Comparison of ENCODE assay signal across 22 cellular contexts in genomic region chr15:51883436-51883835, GRCh38. TPM values are rescaled to one million over a fixed set of nuclear protein-coding genes. Genes with fewer than 3 reads are reported as not detected.
A peak's percentile ranks its signal among the peaks of the same experiment; 100 is the strongest.
DNase-seq lines count a peak whose midpoint lies in the region; ATAC-seq and TF ChIP-seq lines count a peak whose summit lies in the region.
"Had no signal": no experiment of that assay in that cellular context is flagged by ENCODE, and none has a peak within 500 bp of the region (broad histone marks: within the 10 kb centered on the region; RNA-seq: fewer than 3 reads in every experiment).

No MANE protein-coding gene starts in this region.

- H4K91ac ChIP-seq in IMR-90 (ENCODE audit: insufficient read depth, low read depth, low read length) = no peak overlapping the region

- peaks cover 43% of the 10 kb centered on the region for H3K79me2 ChIP-seq in ACC112 (ENCODE audit: control insufficient read depth, insufficient read depth, low read length, unreplicated experiment)

- H3K79me1 ChIP-seq in IMR-90 (ENCODE audit: low read depth in 1 of 2, low read length in 2 of 2) = peaks cover 24 to 49% of the 10 kb centered on the region in 2 experiments

- H3K36me3 Mint-ChIP-seq in brain = peaks cover 39% of the 10 kb centered on the region

- H3K4me1 Mint-ChIP-seq in brain = peaks cover 39% of the 10 kb centered on the region
- H3K4me1 Mint-ChIP-seq: GM23338 had no signal

- no peak overlapping the region for H2BK120ac ChIP-seq in IMR-90 (ENCODE audit: low read depth, low read length)

- H3K14ac ChIP-seq in IMR-90 (replicated peaks; ENCODE audit: low read depth, low read length) = 0 out of 2 replicates have a peak overlapping the region, but pooled peaks have one; percentile 22

- H3K4me2 ChIP-seq in IMR-90 (ENCODE audit: low read depth, low read length) = no peak overlapping the region
- H3K4me2 ChIP-seq: GM23338 had no signal

- H2BK20ac ChIP-seq in IMR-90 (ENCODE audit: low read depth, low read length) = no peak overlapping the region

- H4K8ac ChIP-seq in IMR-90 (ENCODE audit: low read depth in 2 of 2, low read length in 2 of 2) = no peak overlapping the region; a peak in 1 of 4 replicates

- H3K27ac Mint-ChIP-seq in brain = peak overlapping the region in 3 of 5 experiments; percentile 17 to 59 (median 24)
- H3K27ac Mint-ChIP-seq: GM23338 had no signal

- TF ChIP-seq CTCF in IMR-90 (conservative IDR thresholded peaks at IDR 0.05; ENCODE audit: low read depth, low read length) (no peak), brain (conservative IDR thresholded peaks at IDR 0.05) (no peak), BE2C (IDR thresholded peaks at IDR 0.05; ENCODE audit: low read depth, low read length) (no peak)

- POLR2A ChIA-PET in IMR-90 (lab: Charles Lee; ENCODE audit: unreplicated experiment) = interaction anchor here (0.7 kb wide), 1 partner anchor 28 kb away, joined by 3 read pairs; no protein-coding TSS in a partner anchor

- peak overlapping the region; percentile 8; the same call in 1 of the 2 replicates for H3K4ac ChIP-seq in IMR-90 (ENCODE audit: low read depth, low read length)

- H2AK5ac ChIP-seq in IMR-90 (ENCODE audit: low read depth, low read length) = no peak overlapping the region

- H3K4me3 Mint-ChIP-seq in brain = no peak overlapping the region
- H3K4me3 Mint-ChIP-seq: GM23338; naive thymus-derived CD8-positive, alpha-beta T cell had no signal

- H3K23ac ChIP-seq in IMR-90 (ENCODE audit: low read depth, low read length) = no peak overlapping the region

- peaks cover 9% of the 10 kb centered on the region; the same call in 1 of the 2 replicates for H4K20me1 ChIP-seq in IMR-90 (ENCODE audit: insufficient read depth, low read length)

- H2AFZ ChIP-seq in ACC112 (ENCODE audit: low read length, unreplicated experiment) (no peak overlapping the region), IMR-90 (replicated peaks; ENCODE audit: low read length, poor library complexity) (no peak overlapping the region)
- H2AFZ ChIP-seq: GM23338 had no signal

- peaks cover 0 to 11% (median 4%) of the 10 kb centered on the region in 5 experiments for H3K9me3 Mint-ChIP-seq in brain

- H3K9ac ChIP-seq in IMR-90 (ENCODE audit: low read depth, low read length) = peak overlapping the region; percentile 23; the same call in 1 of the 2 replicates

- no peaks in the 10 kb centered on the region for H3K9me3 ChIP-seq in IMR-90 (ENCODE audit: control insufficient read depth, insufficient read depth, low read length)
- H3K9me3 ChIP-seq in BE2C = no peaks in the 10 kb centered on the region
- H3K9me3 ChIP-seq: gastroesophageal sphincter, lower lobe of right lung, stomach, uterus had no signal

- no peak overlapping the region for H4K5ac ChIP-seq in IMR-90 (ENCODE audit: low read depth, low read length)

- no peak overlapping the region for H3K56ac ChIP-seq in IMR-90 (ENCODE audit: extremely low read depth, insufficient read depth, low read length)

- CTCF ChIA-PET in IMR-90 (lab: Yijun Ruan, JAX) = interaction anchor here (0.6 to 1.1 kb wide), 4 partner anchors 44 to 233 kb away, joined by 3 to 6 read pairs (median 3); partner anchors contain the start of genes LEO1 and LYSMD2

- TF ChIP-seq POLR2A in IMR-90 (IDR thresholded peaks at IDR 0.05; ENCODE audit: low read depth, low read length) = no peak

- peak; percentile 83 for ATAC-seq in IMR-90 (ENCODE audit: low read depth)
- ATAC-seq in HG02852 (IDR thresholded peaks at IDR 0.05; ENCODE audit: unreplicated experiment) = no peak
- ATAC-seq: gastroesophageal sphincter; GM23338; lower lobe of right lung; naive thymus-derived CD8-positive, alpha-beta T cell had no signal

- H3K36me3 ChIP-seq in ACC112 (ENCODE audit: insufficient read depth, low read length) (0 out of 2 replicates have a peak, but pooled peaks cover 5% of the 10 kb centered on the region), IMR-90 (ENCODE audit: control insufficient read depth, insufficient read depth, low read length) (peaks cover 2% of the 10 kb centered on the region; the same call in 1 of the 2 replicates), BE2C (no peaks in the 10 kb centered on the region), H7 (replicated peaks; ENCODE audit: control insufficient read depth, insufficient read depth, low read length) (no peaks in the 10 kb centered on the region)
- H3K36me3 ChIP-seq: cardiac muscle cell, uterus had no signal

- H2AK9ac ChIP-seq in IMR-90 (replicated peaks; ENCODE audit: low read depth, low read length, poor library complexity) = no peak overlapping the region

- H2BK5ac ChIP-seq in IMR-90 (ENCODE audit: low read depth, low read length, poor library complexity, severe bottlenecking) = peak overlapping the region; percentile 81

- peaks cover 13% of the 10 kb centered on the region; the same call in 1 of the 2 replicates for H3K9me1 ChIP-seq in IMR-90 (ENCODE audit: insufficient read depth, low read length)

- H3K27me3 ChIP-seq in ACC112 (ENCODE audit: insufficient read depth, low read length) = no peaks in the 10 kb centered on the region
- no peaks in the 10 kb centered on the region for H3K27me3 ChIP-seq in IMR-90 (ENCODE audit: control insufficient read depth, insufficient read depth, low read length)
- no peaks in the 10 kb centered on the region for H3K27me3 ChIP-seq in BE2C
- H3K27me3 ChIP-seq in H7 (ENCODE audit: control insufficient read depth, insufficient read depth, low read length) = no peaks in the 10 kb centered on the region
- H3K27me3 ChIP-seq: cardiac muscle cell, gastroesophageal sphincter, stomach, uterus had no signal

- no peak for TF ChIP-seq RAD21 in IMR-90 (IDR thresholded peaks at IDR 0.05; ENCODE audit: low read length)

- in situ Hi-C loops in IMR-90 (cut with MboI; ENCODE audit: low sequenced_read_pairs) = no loop called here

- H2BK15ac ChIP-seq in IMR-90 (ENCODE audit: low read depth, low read length) = no peak overlapping the region

- H3K4me1 ChIP-seq in ACC112 (ENCODE audit: control insufficient read depth, insufficient read depth, low read length, unreplicated experiment) (peaks cover 66% of the 10 kb centered on the region), IMR-90 (ENCODE audit: control insufficient read depth, insufficient read depth, low read length) (peaks cover 16% of the 10 kb centered on the region), BE2C (peaks cover 3% of the 10 kb centered on the region; the same call in 1 of the 2 replicates)

- dilution Hi-C loops in IMR-90 (cut with HindIII; ENCODE audit: low sequenced_read_pairs, unreplicated experiment) = no loop called here

- H3K4me3 ChIP-seq in ACC112 (ENCODE audit: low read depth, low read length) (no peak overlapping the region), IMR-90 (ENCODE audit: insufficient read depth, low read depth, low read length) (no peak overlapping the region), BE2C (ENCODE audit: low read depth, low read length) (no peak overlapping the region), H7 (ENCODE audit: insufficient read depth, low read depth, low read length) (no peak overlapping the region)
- H3K4me3 ChIP-seq: cardiac muscle cell, gastroesophageal sphincter, GM23338, lower lobe of right lung, stomach, uterus had no signal

- no peak overlapping the region for H3K18ac ChIP-seq in IMR-90 (ENCODE audit: low read depth, low read length)

- DNase-seq in IMR-90 (peak; percentile 75), iris pigment epithelial cell (ENCODE audit: low read depth) (peak; percentile 79), BE2C (no peak), H7 (no peak)
- DNase-seq in activated T-cell treated with anti-CD3 and anti-CD28 coated beads, Interleukin-2, amount 50 U/mL, for 48 hours = no peak
- DNase-seq: ACHN; effector CD8-positive, alpha-beta T cell; GF-D8; lower lobe of right lung; naive thymus-derived CD8-positive, alpha-beta T cell; NCI-H1436 treated with DMSO at 0.1 percent for 48 hours; NCI-H446; SIG-M5; stomach; T-helper 9 cell; uterus had no signal

- no TSS peak for BruUV-seq in IMR-90 (replicated peaks; lab: Mats Ljungman, UMichigan)

- no peaks in the 10 kb centered on the region for H3K27me3 Mint-ChIP-seq in brain
- H3K27me3 Mint-ChIP-seq: naive thymus-derived CD8-positive, alpha-beta T cell had no signal

- intact Hi-C loops in IMR-90 (cut with micrococcal nuclease) = loop anchor here (1.0 kb wide), 1 partner anchor 53 kb away; no protein-coding TSS in a partner anchor

- peak overlapping the region; percentile 23 for H3K27ac ChIP-seq in ACC112 (ENCODE audit: low read depth, low read length)
- peak overlapping the region; percentile 52; the same call in 1 of the 2 replicates for H3K27ac ChIP-seq in IMR-90 (ENCODE audit: insufficient read depth, low read length)
- H3K27ac ChIP-seq: cardiac muscle cell, gastroesophageal sphincter, stomach, uterus had no signal

TF ChIP-seq in IMR-90, 13 proteins besides CTCF, POLR2A, EP300 and RAD21 (continues in another document):
- TF ChIP-seq ELK1 (IDR thresholded peaks at IDR 0.05; ENCODE audit: borderline replicate concordance, low read depth, low read length) = no peak
- TF ChIP-seq BHLHE40 (IDR thresholded peaks at IDR 0.05; ENCODE audit: low read depth, low read length) = no peak
- TF ChIP-seq NFE2L2 (IDR thresholded peaks at IDR 0.05; ENCODE audit: low read depth, low read length) = no peak
- no peak for TF ChIP-seq MXI1 (IDR thresholded peaks at IDR 0.05; ENCODE audit: borderline replicate concordance, low read depth, low read length)
- no peak for TF ChIP-seq USF2 (IDR thresholded peaks at IDR 0.05; ENCODE audit: low read depth, low read length)
- no peak for TF ChIP-seq MAFK (IDR thresholded peaks at IDR 0.05; ENCODE audit: low read depth, low read length)

RNA-seq across cellular contexts. Expression of gene TMOD3, which starts 54.0 kb away (rescaled TPM):
- 22.0 and 51.1 TPM in 2 replicates for total RNA-seq in IMR-90 (2012; rRNA removed)
- polyA plus RNA-seq in IMR-90 (2012; rRNA removed) (7.4 and 10.7 TPM in 2 replicates), brain (ENCODE audit: insufficient read depth, low read depth, low replicate concordance) (11.0 TPM)
- polyA plus RNA-seq in IMR-90 (2012; cell fraction: cytosol; rRNA removed) = 2.5 and 4.7 TPM in 2 replicates
- 2.7 and 5.9 TPM in 2 replicates for polyA plus RNA-seq in IMR-90 (2012; cell fraction: nucleus; rRNA removed; ENCODE audit: low replicate concordance)
- polyA plus RNA-seq in BE2C (2012; ENCODE audit: insufficient read depth, insufficient read length, low read depth) = 11.5 TPM
- 28.4 and 35.6 TPM in 2 replicates for total RNA-seq in H7 (2014; rRNA removed; shearing (Covaris generic))

Comparison
In these comparisons a context has a peak if more than half of its experiments do, and no peak if none do; other contexts are left out.
1. DNase-seq: peak in IMR-90 (single experiment) and iris pigment epithelial cell (single experiment); none in BE2C (single experiment), H7 (single experiment) and activated T-cell treated with anti-CD3 and anti-CD28 coated beads, Interleukin-2, amount 50 U/mL, for 48 hours (0 of 2).